ENCODE assay signal across 8 cellular contexts in the genomic region with DNA sequence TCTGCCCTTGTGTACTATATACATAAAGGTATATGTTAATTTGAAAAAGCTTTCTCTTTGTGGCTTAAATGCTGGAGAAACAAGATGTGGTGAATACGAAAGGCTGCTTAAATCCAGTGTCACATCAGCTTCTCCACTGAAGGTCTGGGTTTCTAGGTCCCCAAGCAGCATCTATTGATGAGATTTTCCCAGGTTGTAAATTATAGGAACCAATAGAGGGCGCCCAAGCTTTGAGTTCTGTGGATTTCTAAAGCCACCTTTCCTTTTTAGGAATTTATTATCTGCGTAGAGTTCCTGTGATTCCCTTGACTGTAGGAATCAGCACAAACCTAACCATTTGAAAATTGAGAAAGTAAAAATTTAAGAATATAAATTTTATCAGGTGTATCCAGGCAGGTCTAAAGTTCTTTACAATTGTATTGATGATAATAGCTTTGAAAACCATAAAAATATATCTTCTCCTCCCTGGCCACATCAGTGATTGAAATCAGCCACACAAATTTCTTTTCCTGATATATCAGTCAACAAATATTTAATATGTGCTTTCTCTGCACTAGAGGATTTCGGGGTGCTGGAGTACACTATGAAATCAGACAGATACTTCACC.
A peak's percentile ranks its signal among the peaks of the same experiment; 100 is the strongest.
DNase-seq lines count a peak whose midpoint lies in the region; ATAC-seq, FAIRE-seq and TF ChIP-seq lines count a peak whose summit lies in the region.

No MANE protein-coding gene starts in this region.

- no peak overlapping the region for H3K4me3 ChIP-seq in H1 (ENCODE audit: extremely low read depth in 1 of 4, insufficient read depth in 2 of 4, low read depth in 3 of 4, low read length in 4 of 4)

- no peak overlapping the region for H4K91ac ChIP-seq in H1 (replicated peaks; ENCODE audit: insufficient read length, low read length)

- TF ChIP-seq RAD21 in H1 (IDR thresholded peaks at IDR 0.05 in 1 of 2, conservative IDR thresholded peaks at IDR 0.05 in 1 of 2; ENCODE audit: low read depth in 2 of 2, low read length in 2 of 2) = peak; percentile 61 to 69

- WGBS in H1 (ENCODE audit: extremely low coverage in 1 of 2, insufficient coverage in 1 of 2, insufficient read length in 1 of 2, insufficient replicate concordance in 2 of 2, low coverage in 1 of 2, low lambda C conversion rate in 2 of 2, missing lambda C conversion rate in 1 of 2), 2 experiments = 52% methylated on average over 4 of the region's 4 CpGs; no CpG with 5 or more reads in 1 of the 2 experiments

- no peak overlapping the region for H2AFZ ChIP-seq in H1 (ENCODE audit: low read length)

- no peak overlapping the region for H3K4ac ChIP-seq in H1 (replicated peaks; ENCODE audit: insufficient read length, low read depth, low read length)

- H2BK120ac ChIP-seq in H1 (replicated peaks; ENCODE audit: low read depth, low read length) = no peak overlapping the region

- no peak overlapping the region for H3K27ac Mint-ChIP-seq in activated CD4-positive, alpha-beta T cell treated with anti-CD3 and anti-CD28 coated beads, Interleukin-2, amount 10 ng/mL, durations not matched to agents 7 days and 5 days
- H3K27ac Mint-ChIP-seq in progenitor cell of endocrine pancreas = no peak overlapping the region

- no peak for ATAC-seq in HG02763 (IDR thresholded peaks at IDR 0.05; ENCODE audit: unreplicated experiment)

- no peak overlapping the region for H3K23ac ChIP-seq in H1 (ENCODE audit: insufficient read length)

- H2AK5ac ChIP-seq in H1 (ENCODE audit: low read depth, low read length) = no peak overlapping the region

- H3K9me3 ChIP-seq in H1 (ENCODE audit: insufficient read depth in 2 of 2, low read depth in 1 of 2, low read length in 1 of 2) = no peaks in the 10 kb centered on the region

- DNase-seq in activated CD4-positive, alpha-beta T cell treated with anti-CD3 and anti-CD28 coated beads, Interleukin-2, amount 10 ng/mL, durations not matched to agents 7 days and 5 days = peak; percentile 11
- DNase-seq in activated CD4-positive, alpha-beta T cell treated with anti-CD3 and anti-CD28 coated beads, Interleukin-2, amount 50 U/mL, for 4 hours = no peak
- DNase-seq in NCI-H748 (lab: John Stamatoyannopoulos, UW; ENCODE audit: unreplicated experiment) (peak; percentile 31), H1 (ENCODE audit: low read depth in 1 of 2, low spot score in 2 of 2) (no peak), progenitor cell of endocrine pancreas (ENCODE audit: low spot score, unreplicated experiment) (no peak), posterior vena cava (ENCODE audit: low spot score) (no peak), ureter (ENCODE audit: low spot score) (no peak)

- H3K4me3 Mint-ChIP-seq in activated CD4-positive, alpha-beta T cell treated with anti-CD3 and anti-CD28 coated beads, Interleukin-2, amount 10 ng/mL, durations not matched to agents 7 days and 5 days = no peak overlapping the region
- H3K4me3 Mint-ChIP-seq in progenitor cell of endocrine pancreas (ENCODE audit: low read depth) = no peak overlapping the region

- FAIRE-seq in H1 (lab: Jason Lieb, UNC) = peak; percentile 32

- no peaks in the 10 kb centered on the region for H3K79me1 ChIP-seq in H1 (ENCODE audit: low read depth, low read length)

- no peaks in the 10 kb centered on the region for H3K27me3 Mint-ChIP-seq in activated CD4-positive, alpha-beta T cell treated with anti-CD3 and anti-CD28 coated beads, Interleukin-2, amount 10 ng/mL, durations not matched to agents 7 days and 5 days
- H3K27me3 Mint-ChIP-seq in progenitor cell of endocrine pancreas = peaks cover 2% of the 10 kb centered on the region

- POLR2A ChIA-PET in activated CD4-positive, alpha-beta T cell treated with anti-CD3 and anti-CD28 coated beads, Interleukin-2, amount 10 ng/mL, durations not matched to agents 7 days and 5 days (lab: Charles Lee) = no interaction called here
- POLR2A ChIA-PET in H1 (lab: Charles Lee; ENCODE audit: partially characterized antibody) = interaction anchor here (0.8 kb wide), 1 partner anchor 119 kb away, joined by 3 read pairs; a partner anchor contains a TSS

- TF ChIP-seq CTCF in H1 (IDR thresholded peaks at IDR 0.05; ENCODE audit: control extremely low read depth in 1 of 3, insufficient read depth in 1 of 3, low read depth in 1 of 3, low read length in 3 of 3) = peak in 2 of 3 experiments; percentile 61 to 63; a peak in 3 of 4 replicates
- TF ChIP-seq CTCF in progenitor cell of endocrine pancreas (IDR thresholded peaks at IDR 0.05; ENCODE audit: unreplicated experiment) = peak; percentile 79

- H3K36me3 Mint-ChIP-seq in activated CD4-positive, alpha-beta T cell treated with anti-CD3 and anti-CD28 coated beads, Interleukin-2, amount 10 ng/mL, durations not matched to agents 7 days and 5 days (ENCODE audit: low read depth) = no peaks in the 10 kb centered on the region
- H3K36me3 Mint-ChIP-seq in progenitor cell of endocrine pancreas (ENCODE audit: insufficient read depth) = no peaks in the 10 kb centered on the region

- no peak overlapping the region for H3K9ac ChIP-seq in H1 (replicated peaks in 1 of 4; ENCODE audit: extremely low read depth in 1 of 4, low read depth in 3 of 4, low read length in 3 of 4)

- no peak overlapping the region for H3K27ac ChIP-seq in H1 (ENCODE audit: low read depth, low read length)

- TF ChIP-seq EP300 in H1 (IDR thresholded peaks at IDR 0.05; ENCODE audit: borderline replicate concordance in 1 of 2, low read depth in 2 of 2, low read length in 2 of 2) = no peak

- H3K9me3 Mint-ChIP-seq in activated CD4-positive, alpha-beta T cell treated with anti-CD3 and anti-CD28 coated beads, Interleukin-2, amount 10 ng/mL, durations not matched to agents 7 days and 5 days = no peaks in the 10 kb centered on the region
- no peaks in the 10 kb centered on the region for H3K9me3 Mint-ChIP-seq in progenitor cell of endocrine pancreas (ENCODE audit: low read depth)

- H3K18ac ChIP-seq in H1 (ENCODE audit: extremely low read depth, low read length) = no peak overlapping the region

- no peak overlapping the region for H3K14ac ChIP-seq in H1 (ENCODE audit: insufficient read length)

- H4K8ac ChIP-seq in H1 (ENCODE audit: extremely low read depth, insufficient read depth, low read length) = no peak overlapping the region

- H3K36me3 ChIP-seq in H1 (ENCODE audit: control insufficient read depth in 2 of 4, insufficient read depth in 4 of 4, low read length in 3 of 4) = no peaks in the 10 kb centered on the region

- no peak overlapping the region for H2BK15ac ChIP-seq in H1 (ENCODE audit: low read length)

- H3K4me1 Mint-ChIP-seq in activated CD4-positive, alpha-beta T cell treated with anti-CD3 and anti-CD28 coated beads, Interleukin-2, amount 10 ng/mL, durations not matched to agents 7 days and 5 days = no peaks in the 10 kb centered on the region
- H3K4me1 Mint-ChIP-seq in progenitor cell of endocrine pancreas (ENCODE audit: low read depth) = no peaks in the 10 kb centered on the region

- no peaks in the 10 kb centered on the region for H3K23me2 ChIP-seq in H1 (ENCODE audit: low read depth, low read length)

- H3K4me2 ChIP-seq in H1 (ENCODE audit: insufficient read depth in 1 of 2, low read depth in 2 of 2, low read length in 2 of 2) = no peak overlapping the region

- intact Hi-C loops in posterior vena cava (cut with DNase I) = no loop called here

- no peak overlapping the region for H2BK12ac ChIP-seq in H1 (ENCODE audit: low read depth, low read length)

- H3K27me3 ChIP-seq in H1 (replicated peaks in 1 of 4; ENCODE audit: control insufficient read depth in 3 of 4, extremely low read depth in 1 of 4, insufficient read depth in 3 of 4, low read length in 3 of 4) = no peaks in the 10 kb centered on the region

- no peak overlapping the region for H2BK20ac ChIP-seq in H1 (ENCODE audit: low read length)

- no peak overlapping the region for H4K5ac ChIP-seq in H1 (ENCODE audit: insufficient read length, low read depth, low read length)

- no peak overlapping the region for H2BK5ac ChIP-seq in H1 (ENCODE audit: low read depth, low read length)

- H4K20me1 ChIP-seq in H1 (replicated peaks in 1 of 2; ENCODE audit: control insufficient read depth in 1 of 2, insufficient read depth in 2 of 2, low read length in 2 of 2) = peaks cover 0 to 3% of the 10 kb centered on the region in 2 experiments

- H3K79me2 ChIP-seq in H1 (ENCODE audit: control insufficient read depth in 1 of 2, insufficient read depth in 2 of 2, low read length in 2 of 2) = no peaks in the 10 kb centered on the region

- TF ChIP-seq POLR2A in H1 (IDR thresholded peaks at IDR 0.05; ENCODE audit: control extremely low read depth in 1 of 2, low read depth in 2 of 2, low read length in 2 of 2) = no peak

- CTCF ChIA-PET in activated CD4-positive, alpha-beta T cell treated with anti-CD3 and anti-CD28 coated beads, Interleukin-2, amount 10 ng/mL, durations not matched to agents 7 days and 5 days (lab: Charles Lee) = interaction anchor here (0.9 kb wide), 1 partner anchor 127 kb away, joined by 3 read pairs; no protein-coding TSS in a partner anchor
- CTCF ChIA-PET in H1 (lab: Charles Lee; ENCODE audit: partially characterized antibody) = interaction anchor here (0.9 to 15.4 kb wide), 28 partner anchors 9 to 469 kb away, joined by 3 to 245 read pairs (median 4); no protein-coding TSS in a partner anchor

- no peak overlapping the region for H3K56ac ChIP-seq in H1 (replicated peaks; ENCODE audit: insufficient read length, low read depth, low read length)

- no peaks in the 10 kb centered on the region for H3K4me1 ChIP-seq in H1 (replicated peaks in 1 of 4; ENCODE audit: control insufficient read depth in 3 of 4, insufficient read depth in 4 of 4, low read length in 3 of 4)

TF ChIP-seq in H1, 55 proteins besides CTCF, POLR2A, EP300 and RAD21 (continues in another document):
- TF ChIP-seq TCF12 (IDR thresholded peaks at IDR 0.05; ENCODE audit: low read depth, low read length) (no peak), SIN3A (conservative IDR thresholded peaks at IDR 0.05 in 1 of 2, IDR thresholded peaks at IDR 0.05 in 1 of 2; ENCODE audit: low read depth in 1 of 2, low read length in 2 of 2) (no peak), JUND (IDR thresholded peaks at IDR 0.05; ENCODE audit: low read length) (no peak), SIX5 (IDR thresholded peaks at IDR 0.05; ENCODE audit: low read depth, low read length) (no peak), TBP (IDR thresholded peaks at IDR 0.05; ENCODE audit: low read depth, low read length) (no peak), RBBP5 (IDR thresholded peaks at IDR 0.05; ENCODE audit: borderline replicate concordance, low read depth, low read length) (no peak), MAFK (IDR thresholded peaks at IDR 0.05; ENCODE audit: low read depth, low read length) (no peak), HDAC6 (IDR thresholded peaks at IDR 0.05; ENCODE audit: low read depth, low read length) (no peak), BRCA1 (IDR thresholded peaks at IDR 0.05; ENCODE audit: low read depth, low read length) (no peak), HDAC2 (IDR thresholded peaks at IDR 0.05; ENCODE audit: borderline replicate concordance in 1 of 2, low read depth in 2 of 2, low read length in 2 of 2) (no peak), NANOG (IDR thresholded peaks at IDR 0.05; ENCODE audit: insufficient read depth, low read depth, low read length, poor library complexity, severe bottlenecking) (no peak), TEAD4 (IDR thresholded peaks at IDR 0.05; ENCODE audit: low read depth, low read length) (no peak), SRF (IDR thresholded peaks at IDR 0.05; ENCODE audit: low read depth, low read length) (no peak; the same call in 1 of the 2 replicates)

Comparison
In these comparisons a context has a peak if more than half of its experiments do, and no peak if none do; other contexts are left out.
1. DNase-seq: peak in activated CD4-positive, alpha-beta T cell treated with anti-CD3 and anti-CD28 coated beads, Interleukin-2, amount 10 ng/mL, durations not matched to agents 7 days and 5 days (single experiment) and NCI-H748 (single experiment); none in activated CD4-positive, alpha-beta T cell treated with anti-CD3 and anti-CD28 coated beads, Interleukin-2, amount 50 U/mL, for 4 hours (0 of 2), H1 (0 of 2), progenitor cell of endocrine pancreas (single experiment), posterior vena cava (single experiment) and ureter (single experiment).